20 cellular contexts compared by ENCODE assay signal in the genomic region with DNA sequence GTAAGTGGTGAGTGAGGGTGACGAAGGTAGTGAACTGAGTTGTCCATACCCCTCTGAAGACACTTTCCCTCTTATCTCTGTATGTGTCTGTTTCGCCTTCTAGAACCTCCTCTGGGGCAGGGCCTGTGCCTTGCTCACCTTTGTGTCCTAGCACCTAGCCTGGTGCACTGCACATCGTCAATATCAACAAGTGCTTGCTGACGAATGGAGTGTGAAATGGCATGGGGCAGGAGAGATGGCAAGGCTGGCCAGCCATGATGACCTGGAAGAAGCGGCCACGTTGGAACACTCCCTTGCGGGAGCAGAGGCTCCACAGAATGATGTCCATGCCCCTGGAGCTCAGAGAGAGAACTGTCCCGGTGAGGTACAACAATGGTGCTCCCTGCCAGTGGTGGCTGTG.
DNase-seq lines count a peak whose midpoint lies in the region; ATAC-seq, FAIRE-seq and TF ChIP-seq lines count a peak whose summit lies in the region.
"Had no signal": no experiment of that assay in that cellular context is flagged by ENCODE, and none has a peak within 500 bp of the region (broad histone marks: within the 10 kb centered on the region; RNA-seq: fewer than 3 reads in every experiment).

No MANE protein-coding gene starts in this region.

- H3K27me3 Mint-ChIP-seq in neural progenitor cell (ENCODE audit: insufficient read depth, low read depth) = peaks cover 9% of the 10 kb centered on the region

- no peak for TF ChIP-seq EP300 in H1 (IDR thresholded peaks at IDR 0.05; ENCODE audit: borderline replicate concordance in 1 of 2, low read depth in 2 of 2, low read length in 2 of 2)

- H2BK120ac ChIP-seq in H1 (replicated peaks; ENCODE audit: low read depth, low read length) = no peak overlapping the region

- H3K23me2 ChIP-seq in H1 (ENCODE audit: low read depth, low read length) = no peaks in the 10 kb centered on the region

- H4K20me1 ChIP-seq in BLaER1 = no peaks in the 10 kb centered on the region; the same call in 1 of the 2 replicates
- no peaks in the 10 kb centered on the region for H4K20me1 ChIP-seq in H1 (replicated peaks in 1 of 2; ENCODE audit: control insufficient read depth in 1 of 2, insufficient read depth in 2 of 2, low read length in 2 of 2)
- no peaks in the 10 kb centered on the region for H4K20me1 ChIP-seq in neural progenitor cell (ENCODE audit: low read depth)

- no peak for TF ChIP-seq POLR2A in H1 (IDR thresholded peaks at IDR 0.05; ENCODE audit: control extremely low read depth in 1 of 2, low read depth in 2 of 2, low read length in 2 of 2)

- H3K9ac ChIP-seq in BLaER1 (no peak overlapping the region), HUES64 (ENCODE audit: low read depth, low read length) (no peak overlapping the region), H1 (replicated peaks in 1 of 4; ENCODE audit: extremely low read depth in 1 of 4, low read depth in 3 of 4, low read length in 3 of 4) (no peak overlapping the region), neural progenitor cell (no peak overlapping the region)

- H3K27ac Mint-ChIP-seq in neural progenitor cell = peak overlapping the region; percentile 14
- H3K27ac Mint-ChIP-seq: CD4-positive, alpha-beta T cell had no signal

- peak overlapping the region; percentile 6; the same call in 1 of the 2 replicates for H2BK12ac ChIP-seq in H1 (ENCODE audit: low read depth, low read length)

- no peaks in the 10 kb centered on the region for H3K36me3 ChIP-seq in BLaER1
- no peaks in the 10 kb centered on the region for H3K36me3 ChIP-seq in HUES64 (ENCODE audit: insufficient read depth, low read length)
- H3K36me3 ChIP-seq in H1 (ENCODE audit: control insufficient read depth in 2 of 4, insufficient read depth in 4 of 4, low read length in 3 of 4) = no peaks in the 10 kb centered on the region
- no peaks in the 10 kb centered on the region for H3K36me3 ChIP-seq in neural progenitor cell
- H3K36me3 ChIP-seq: MG63, SJSA1 had no signal

- H2BK20ac ChIP-seq in H1 (ENCODE audit: low read length) = peak overlapping the region; percentile 55; the same call in 1 of the 2 replicates

- no peak overlapping the region for H3K4me3 Mint-ChIP-seq in neural progenitor cell
- H3K4me3 Mint-ChIP-seq: CD4-positive, alpha-beta T cell had no signal

- H3F3A ChIP-seq in neural progenitor cell (ENCODE audit: low read depth) = peaks cover 18% of the 10 kb centered on the region

- H3K9me3 ChIP-seq in BLaER1 = no peaks in the 10 kb centered on the region
- no peaks in the 10 kb centered on the region for H3K9me3 ChIP-seq in HUES64 (ENCODE audit: insufficient read depth, low read depth, low read length)
- no peaks in the 10 kb centered on the region for H3K9me3 ChIP-seq in H1 (ENCODE audit: insufficient read depth in 2 of 2, low read depth in 1 of 2, low read length in 1 of 2)
- H3K9me3 ChIP-seq in neural progenitor cell (ENCODE audit: low read depth) = no peaks in the 10 kb centered on the region
- H3K9me3 ChIP-seq: MG63, SJSA1 had no signal

- no peaks in the 10 kb centered on the region for H3K79me2 ChIP-seq in H1 (ENCODE audit: control insufficient read depth in 1 of 2, insufficient read depth in 2 of 2, low read length in 2 of 2)
- no peaks in the 10 kb centered on the region for H3K79me2 ChIP-seq in neural progenitor cell (ENCODE audit: low read depth)

- no peak overlapping the region for H3K23ac ChIP-seq in H1 (ENCODE audit: insufficient read length)

- no peak for FAIRE-seq in H1 (lab: Jason Lieb, UNC)

- H3K18ac ChIP-seq in H1 (ENCODE audit: extremely low read depth, low read length) = peak overlapping the region; percentile 78; the same call in 1 of the 2 replicates

- H2BK15ac ChIP-seq in H1 (ENCODE audit: low read length) = no peak overlapping the region

- POLR2A ChIA-PET in H1 (lab: Charles Lee; ENCODE audit: partially characterized antibody) = interaction anchor here (1.7 kb wide), 1 partner anchor 128 kb away, joined by 3 read pairs; no protein-coding TSS in a partner anchor

- no peak overlapping the region for H3K14ac ChIP-seq in H1 (ENCODE audit: insufficient read length)

- H3K79me1 ChIP-seq in H1 (ENCODE audit: low read depth, low read length) = no peaks in the 10 kb centered on the region

- H3K56ac ChIP-seq in H1 (replicated peaks; ENCODE audit: insufficient read length, low read depth, low read length) = no peak overlapping the region

- 86% methylated on average over 7 of the region's 8 CpGs for WGBS in HUES64
- 89 to 100% methylated on average over 1 to 5 of the region's 8 CpGs for WGBS in H1 (ENCODE audit: extremely low coverage in 1 of 2, insufficient coverage in 1 of 2, insufficient read length in 1 of 2, insufficient replicate concordance in 2 of 2, low coverage in 1 of 2, low lambda C conversion rate in 2 of 2, missing lambda C conversion rate in 1 of 2), 2 experiments

- H3K4me1 ChIP-seq in BLaER1 (peaks cover 24% of the 10 kb centered on the region), HUES64 (ENCODE audit: insufficient read depth, low read length) (peaks cover 12% of the 10 kb centered on the region), H1 (replicated peaks in 1 of 4; ENCODE audit: control insufficient read depth in 3 of 4, insufficient read depth in 4 of 4, low read length in 3 of 4) (peaks cover 3 to 19% (median 9%) of the 10 kb centered on the region in 4 experiments), neural progenitor cell (peaks cover 19% of the 10 kb centered on the region)
- H3K4me1 ChIP-seq: SJSA1 had no signal

- H3K27me3 ChIP-seq in BLaER1 = peaks cover 96% of the 10 kb centered on the region
- H3K27me3 ChIP-seq in HUES64 (ENCODE audit: insufficient read depth, low read length) = peaks cover 76% of the 10 kb centered on the region
- peaks cover 1 to 14% (median 6%) of the 10 kb centered on the region in 4 experiments for H3K27me3 ChIP-seq in H1 (replicated peaks in 1 of 4; ENCODE audit: control insufficient read depth in 3 of 4, extremely low read depth in 1 of 4, insufficient read depth in 3 of 4, low read length in 3 of 4)
- peaks cover 18% of the 10 kb centered on the region for H3K27me3 ChIP-seq in neural progenitor cell
- H3K27me3 ChIP-seq: MG63, SJSA1 had no signal

- no peak overlapping the region for H3K4ac ChIP-seq in H1 (replicated peaks; ENCODE audit: insufficient read length, low read depth, low read length)

- no peak overlapping the region for H4K5ac ChIP-seq in H1 (ENCODE audit: insufficient read length, low read depth, low read length)

- H3K27ac ChIP-seq in BLaER1 (no peak overlapping the region), HUES64 (ENCODE audit: low read depth, low read length) (peak overlapping the region; percentile 77; the same call in 1 of the 2 replicates), H1 (ENCODE audit: low read depth, low read length) (no peak overlapping the region), neural progenitor cell (no peak overlapping the region)
- H3K27ac ChIP-seq: PC-9, SJSA1 had no signal

- TF ChIP-seq RAD21 in H1 (IDR thresholded peaks at IDR 0.05 in 1 of 2, conservative IDR thresholded peaks at IDR 0.05 in 1 of 2; ENCODE audit: low read depth in 2 of 2, low read length in 2 of 2) = no peak

- peaks cover 55% of the 10 kb centered on the region for H3K4me1 Mint-ChIP-seq in neural progenitor cell

- DNase-seq in H1 (ENCODE audit: low read depth in 1 of 2, low spot score in 2 of 2) (no peak), neural progenitor cell (ENCODE audit: low spot score) (no peak), SK-N-DZ (ENCODE audit: low spot score) (no peak)
- no peak for DNase-seq in stimulated activated CD4-positive, alpha-beta T cell treated with anti-CD3 and anti-CD28 coated beads, Interleukin-2, amount 100 ng/mL, for 48 hours
- DNase-seq: CD4-positive, alpha-beta T cell; DMS53; GOT3; KG1; MG63; NCI-H1105 treated with DMSO at 0.1 percent for 48 hours; NCI-H1694; NCI-H2029 treated with DMSO at 0.1 percent for 48 hours; NCI-H446 treated with DMSO at 0.1 percent for 48 hours; NCI-H526; PC-9; Right ventricle myocardium superior had no signal

- no peak overlapping the region for H2BK5ac ChIP-seq in H1 (ENCODE audit: low read depth, low read length)

- H2AFZ ChIP-seq in H1 (ENCODE audit: low read length) (no peak overlapping the region), neural progenitor cell (replicated peaks) (no peak overlapping the region)
- H2AFZ ChIP-seq: PC-9 had no signal

- H3K36me3 Mint-ChIP-seq in neural progenitor cell = no peaks in the 10 kb centered on the region

- CTCF ChIA-PET in H1 (lab: Charles Lee; ENCODE audit: partially characterized antibody) = interaction anchor here (1.6 kb wide), 1 partner anchor 184 kb away, joined by 4 read pairs; no protein-coding TSS in a partner anchor

- ATAC-seq in HG02678 (IDR thresholded peaks at IDR 0.05; ENCODE audit: unreplicated experiment) = no peak

- peak overlapping the region; percentile 57; the same call in 1 of the 2 replicates for H4K8ac ChIP-seq in H1 (ENCODE audit: extremely low read depth, insufficient read depth, low read length)

- peaks cover 3% of the 10 kb centered on the region for H3K9me3 Mint-ChIP-seq in neural progenitor cell
- H3K9me3 Mint-ChIP-seq: CD4-positive, alpha-beta T cell had no signal

- H3K4me2 ChIP-seq in BLaER1 (peak overlapping the region; percentile 57; the same call in 1 of the 2 replicates), H1 (ENCODE audit: insufficient read depth in 1 of 2, low read depth in 2 of 2, low read length in 2 of 2) (peak overlapping the region in 1 of 2 experiments; percentile 46; a peak in 1 of 4 replicates), neural progenitor cell (no peak overlapping the region)
- H3K4me2 ChIP-seq: PC-9 had no signal

- H3K4me3 ChIP-seq in BLaER1 (no peak overlapping the region), HUES64 (ENCODE audit: low read length) (no peak overlapping the region), H1 (ENCODE audit: extremely low read depth in 1 of 4, insufficient read depth in 2 of 4, low read depth in 3 of 4, low read length in 4 of 4) (no peak overlapping the region), neural progenitor cell (no peak overlapping the region)
- H3K4me3 ChIP-seq: MG63, PC-9, SJSA1 had no signal

- no peak overlapping the region for H4K91ac ChIP-seq in H1 (replicated peaks; ENCODE audit: insufficient read length, low read length)

- TF ChIP-seq CTCF in H1 (IDR thresholded peaks at IDR 0.05; ENCODE audit: control extremely low read depth in 1 of 3, insufficient read depth in 1 of 3, low read depth in 1 of 3, low read length in 3 of 3) = no peak
- no peak for TF ChIP-seq CTCF in neural progenitor cell (IDR thresholded peaks at IDR 0.05)

- no peak overlapping the region for H2AK5ac ChIP-seq in H1 (ENCODE audit: low read depth, low read length)

TF ChIP-seq in H1, 55 proteins besides CTCF, POLR2A, EP300 and RAD21:
- TF ChIP-seq PHF8 (conservative IDR thresholded peaks at IDR 0.05; ENCODE audit: low read depth, low read length) = no peak
